Comparison of ENCODE assay signal across 13 cellular contexts in the genomic region with DNA sequence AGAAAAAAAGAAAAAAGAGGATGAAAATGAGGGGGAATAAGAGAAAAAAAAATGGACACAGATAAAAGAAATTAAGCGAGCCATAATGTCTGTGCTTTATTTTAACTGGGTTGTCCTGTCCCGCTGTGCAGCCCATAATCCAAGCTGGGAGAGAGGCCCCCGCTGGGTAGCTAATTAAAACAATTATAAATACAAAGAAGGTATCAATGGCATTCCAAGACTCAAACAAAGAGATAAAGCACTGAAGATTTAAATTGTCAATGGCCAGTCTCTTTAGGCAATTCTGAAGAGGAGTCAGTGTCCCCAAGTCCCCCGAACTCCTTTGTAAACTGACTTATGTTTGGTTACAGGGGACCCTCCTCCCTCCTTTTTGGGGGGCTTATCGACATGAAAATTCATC.
DNase-seq lines count a peak whose midpoint lies in the region; ATAC-seq, FAIRE-seq and TF ChIP-seq lines count a peak whose summit lies in the region.
"Had no signal": no experiment of that assay in that cellular context is flagged by ENCODE, and none has a peak within 500 bp of the region (broad histone marks: within the 10 kb centered on the region; RNA-seq: fewer than 3 reads in every experiment).

No MANE protein-coding gene starts in this region.

- H3K27me3 Mint-ChIP-seq in endodermal cell (ENCODE audit: insufficient read depth): no peaks in the 10 kb centered on the region

- no peaks in the 10 kb centered on the region for H3K36me3 ChIP-seq in ES-I3 (ENCODE audit: insufficient read depth, low read length)
- H3K36me3 ChIP-seq in NT2/D1 (ENCODE audit: insufficient read depth, insufficient read length, low read length): no peaks in the 10 kb centered on the region
- no peaks in the 10 kb centered on the region for H3K36me3 ChIP-seq in endodermal cell (ENCODE audit: control insufficient read depth, insufficient read depth, low read length)
- H3K36me3 ChIP-seq in neuron (ENCODE audit: insufficient read depth, low read length): no peaks in the 10 kb centered on the region
- H3K36me3 ChIP-seq: ovary had no signal

- H3K9ac ChIP-seq in ES-I3 (ENCODE audit: low read depth, low read length) (peak overlapping the region; percentile 25; the same call in 1 of the 2 replicates), NT2/D1 (ENCODE audit: insufficient read length, low read depth) (peak overlapping the region; percentile 54), endodermal cell (ENCODE audit: extremely low read depth, low read length, poor library complexity, severe bottlenecking) (peak overlapping the region; percentile 70)

- no peak for TF ChIP-seq CTCF in endodermal cell (conservative IDR thresholded peaks at IDR 0.05)

- peak overlapping the region; percentile 78 for H3K27ac ChIP-seq in endodermal cell (ENCODE audit: low read depth, low read length)
- H3K27ac ChIP-seq: ovary had no signal

- H3K4me3 ChIP-seq in NT2/D1 (ENCODE audit: insufficient read length, low read depth) (no peak overlapping the region), endodermal cell (ENCODE audit: low read length) (peak overlapping the region; percentile 72), neuron (ENCODE audit: low read length) (peak overlapping the region; percentile 33)
- H3K4me3 ChIP-seq: ovary had no signal

- DNase-seq in NT2/D1 (ENCODE audit: low read depth, low spot score): peak; percentile 80
- DNase-seq in endodermal cell: peak; percentile 85
- DNase-seq in hypothalamus (lab: John Stamatoyannopoulos, UW): no peak
- no peak for DNase-seq in GM12892 (ENCODE audit: insufficient read length)
- DNase-seq in HTR-8/SVneo (ENCODE audit: insufficient read length, low spot score): no peak
- DNase-seq: anterior cingulate cortex, NCI-H1694, NCI-H524 treated with DMSO at 0.1 percent for 48 hours, ovary had no signal

- WGBS in endodermal cell (ENCODE audit: insufficient coverage in 1 of 2, insufficient read length in 1 of 2), 2 experiments: 0 to 17% methylated on average over 1 to 3 of the region's 5 CpGs

- peak overlapping the region; percentile 39 for H3K4me3 Mint-ChIP-seq in endodermal cell
- H3K4me3 Mint-ChIP-seq: memory B cell had no signal

- no peak for FAIRE-seq in GM12892 (lab: Jason Lieb, UNC)
- FAIRE-seq in HTR-8/SVneo (lab: Jason Lieb, UNC): no peak

- H3K27ac Mint-ChIP-seq in endodermal cell: peak overlapping the region; percentile 96
- H3K27ac Mint-ChIP-seq: memory B cell had no signal

- H3K4me1 ChIP-seq in ES-I3 (ENCODE audit: insufficient read depth, low read length) (peaks cover 21% of the 10 kb centered on the region), NT2/D1 (ENCODE audit: insufficient read depth, insufficient read length) (peaks cover 4% of the 10 kb centered on the region), endodermal cell (ENCODE audit: control insufficient read depth, insufficient read depth, low read length) (peaks cover 7% of the 10 kb centered on the region), neuron (ENCODE audit: insufficient read depth, low read length) (peaks cover 30% of the 10 kb centered on the region)

- peaks cover 31% of the 10 kb centered on the region for H3K4me1 Mint-ChIP-seq in endodermal cell
- H3K4me1 Mint-ChIP-seq: memory B cell had no signal

- H3K9me3 Mint-ChIP-seq in endodermal cell: no peaks in the 10 kb centered on the region
- H3K9me3 Mint-ChIP-seq: memory B cell had no signal

- ATAC-seq in GM18505 (IDR thresholded peaks at IDR 0.05; ENCODE audit: unreplicated experiment): no peak

- no peaks in the 10 kb centered on the region for H3K9me3 ChIP-seq in ES-I3 (ENCODE audit: control insufficient read depth, insufficient read depth, low read length)
- no peaks in the 10 kb centered on the region for H3K9me3 ChIP-seq in NT2/D1 (ENCODE audit: insufficient read depth, low read length)
- no peaks in the 10 kb centered on the region for H3K9me3 ChIP-seq in endodermal cell (ENCODE audit: control insufficient read depth, low read length)
- no peaks in the 10 kb centered on the region for H3K9me3 ChIP-seq in neuron (ENCODE audit: low read length)
- H3K9me3 ChIP-seq: ovary had no signal

- H2AFZ ChIP-seq in neuron (ENCODE audit: low read depth, low read length): peak overlapping the region; percentile 33

- TF ChIP-seq POLR2A in GM12892 (IDR thresholded peaks at IDR 0.05; ENCODE audit: low read depth, low read length): no peak
- TF ChIP-seq POLR2A in GM18505 (IDR thresholded peaks at IDR 0.05; ENCODE audit: borderline replicate concordance, extremely low read depth, insufficient read depth, insufficient read length): no peak

- no peaks in the 10 kb centered on the region for H3K36me3 Mint-ChIP-seq in endodermal cell (ENCODE audit: low read depth)

- H3K27me3 ChIP-seq in NT2/D1 (ENCODE audit: insufficient read depth, insufficient read length) (no peaks in the 10 kb centered on the region), endodermal cell (ENCODE audit: control insufficient read depth, insufficient read depth, low read length, poor library complexity, severe bottlenecking) (no peaks in the 10 kb centered on the region), neuron (ENCODE audit: insufficient read depth, low read length) (no peaks in the 10 kb centered on the region)
- H3K27me3 ChIP-seq: ovary had no signal

Comparison
In these comparisons a context has a peak if more than half of its experiments do, and no peak if none do; other contexts are left out.
1. DNase-seq: peak in NT2/D1 (single experiment) and endodermal cell (single experiment); none in hypothalamus (0 of 51), GM12892 (single experiment) and HTR-8/SVneo (single experiment).
2. Peak in every context shown above with its lines, with median percentiles within 50 percentile points of each other: H3K9ac ChIP-seq.